Comparison of ENCODE assay signal across 15 cellular contexts in genomic region chr10:59991117-59991516, GRCh38.
A peak's percentile ranks its signal among the peaks of the same experiment; 100 is the strongest.
DNase-seq lines count a peak whose midpoint lies in the region; ATAC-seq, FAIRE-seq and TF ChIP-seq lines count a peak whose summit lies in the region.
"Had no signal": no experiment of that assay in that cellular context is flagged by ENCODE, and none has a peak within 500 bp of the region (broad histone marks: within the 10 kb centered on the region; RNA-seq: fewer than 3 reads in every experiment).

No MANE protein-coding gene starts in this region.

- FAIRE-seq in pancreas (lab: Jason Lieb, UNC): no peak

- no peak overlapping the region for H3K4me3 Mint-ChIP-seq in H9
- peak overlapping the region; percentile 59 for H3K4me3 Mint-ChIP-seq in MCF 10A (ENCODE audit: unreplicated experiment)
- H3K4me3 Mint-ChIP-seq in stimulated activated naive B cell treated with anti-CD40 and anti-IgM and Interleukin-4, amounts not matched to agents 10 μg/mL and 1 μg/mL and 100 μg/mL, for 72 hours: peak overlapping the region in 1 of 2 donors; percentile 70
- H3K4me3 Mint-ChIP-seq: endodermal cell; natural killer cell treated with Interleukin-12 subunit alpha and Interleukin-12 subunit beta and Interleukin-15 and Interleukin-18, amount 100 ng/mL, for 72 hours had no signal

- H3K36me3 ChIP-seq in pancreas: no peaks in the 10 kb centered on the region

- no peaks in the 10 kb centered on the region for H3K23me2 ChIP-seq in H9 (ENCODE audit: insufficient read length, low read depth, low read length, poor library complexity, severe bottlenecking)

- H3K23ac ChIP-seq in H9 (ENCODE audit: insufficient read length, low read depth, low read length): no peak overlapping the region

- no TSS peak for BruUV-seq in MCF 10A (replicated peaks; lab: Mats Ljungman, UMichigan)

- H3K27me3 ChIP-seq in H9 (ENCODE audit: insufficient read depth, low read length): no peaks in the 10 kb centered on the region
- no peaks in the 10 kb centered on the region for H3K27me3 ChIP-seq in pancreas

- no peak overlapping the region for H3K4me3 ChIP-seq in pancreas

- H2AFZ ChIP-seq in H9 (ENCODE audit: low read length): no peak overlapping the region

- H3K4me1 Mint-ChIP-seq in H9: peaks cover 12 to 17% of the 10 kb centered on the region in 2 experiments
- H3K4me1 Mint-ChIP-seq in MCF 10A (ENCODE audit: insufficient read depth, unreplicated experiment): peaks cover 16% of the 10 kb centered on the region
- H3K4me1 Mint-ChIP-seq in stimulated activated naive B cell treated with anti-CD40 and anti-IgM and Interleukin-4, amounts not matched to agents 10 μg/mL and 1 μg/mL and 100 μg/mL, for 72 hours: peaks cover 4 to 10% of the 10 kb centered on the region in 2 donors

- no peak overlapping the region for H2BK12ac ChIP-seq in H9 (ENCODE audit: insufficient read length, low read depth, low read length)

- H3K27ac ChIP-seq in H9 (ENCODE audit: insufficient read length, low read depth, low read length) (no peak overlapping the region), pancreas (peak overlapping the region in 2 of 4 donors; percentile 70 to 73)
- H3K27ac ChIP-seq: HL-60 had no signal

- CTCF ChIA-PET in MCF 10A (lab: Yijun Ruan, JAX): interaction anchor here (0.6 to 2.8 kb wide), 7 partner anchors 22 to 1855 kb away, joined by 3 to 15 read pairs (median 4); no protein-coding TSS in a partner anchor

- no peak overlapping the region for H3K4ac ChIP-seq in H9 (ENCODE audit: low read depth, low read length)

- no peak overlapping the region for H4K5ac ChIP-seq in H9 (ENCODE audit: insufficient read length, low read depth, low read length)

- H3K27ac Mint-ChIP-seq in H9 (peak overlapping the region in 2 of 3 experiments; percentile 2 to 88; a peak in 3 of 7 replicates), MCF 10A (ENCODE audit: low read depth, unreplicated experiment) (peak overlapping the region; percentile 94)
- no peak overlapping the region for H3K27ac Mint-ChIP-seq in stimulated activated naive B cell treated with anti-CD40 and anti-IgM and Interleukin-4, amounts not matched to agents 10 μg/mL and 1 μg/mL and 100 μg/mL, for 72 hours
- H3K27ac Mint-ChIP-seq: endodermal cell; natural killer cell treated with Interleukin-12 subunit alpha and Interleukin-12 subunit beta and Interleukin-15 and Interleukin-18, amount 100 ng/mL, for 72 hours had no signal

- POLR2A ChIA-PET in MCF 10A (lab: Yijun Ruan, JAX): interaction anchor here (0.6 to 5.0 kb wide), 9 partner anchors 10 to 154 kb away, joined by 3 to 30 read pairs (median 4); partner anchors contain the start of gene CCDC6

- peaks cover 6 to 22% of the 10 kb centered on the region in 2 experiments; a peak in 4 of 5 replicates for H3K9me3 Mint-ChIP-seq in H9
- H3K9me3 Mint-ChIP-seq in MCF 10A (ENCODE audit: unreplicated experiment): no peaks in the 10 kb centered on the region
- peaks cover 0 to 3% of the 10 kb centered on the region in 2 donors for H3K9me3 Mint-ChIP-seq in stimulated activated naive B cell treated with anti-CD40 and anti-IgM and Interleukin-4, amounts not matched to agents 10 μg/mL and 1 μg/mL and 100 μg/mL, for 72 hours
- H3K9me3 Mint-ChIP-seq: endodermal cell; natural killer cell treated with Interleukin-12 subunit alpha and Interleukin-12 subunit beta and Interleukin-15 and Interleukin-18, amount 100 ng/mL, for 72 hours had no signal

- intact Hi-C loops in MCF 10A (cut with micrococcal nuclease) (no loop called here), pancreas (cut with DNase I) (no loop called here)

- H3K9ac ChIP-seq in H9 (ENCODE audit: extremely low read depth, insufficient read length, low read length): no peak overlapping the region

- no peak for DNase-seq in H9
- DNase-seq in NCI-H345 (lab: John Stamatoyannopoulos, UW): peak; percentile 54
- DNase-seq in MCF 10A (ENCODE audit: unreplicated experiment): no peak
- no peak for DNase-seq in pancreas
- DNase-seq in GM20000 (ENCODE audit: low spot score): no peak
- DNase-seq in activated naive CD4-positive, alpha-beta T cell treated with anti-CD3 and anti-CD28 coated beads, Interleukin-2, amount 50 U/mL, for 16 hours: no peak
- no peak for DNase-seq in stimulated activated naive B cell treated with anti-CD40 and anti-IgM and Interleukin-4, amounts not matched to agents 10 μg/mL and 1 μg/mL and 100 μg/mL, for 72 hours
- DNase-seq: activated CD4-positive, alpha-beta T cell treated with anti-CD3 and anti-CD28 coated beads, Interleukin-2, amount 50 U/mL, for 4 hours; activated gamma-delta T cell treated with Interleukin-2 at 50 U/mL for 16 hours; endodermal cell; GF-D8; stimulated activated naive CD4-positive, alpha-beta T cell treated with Interleukin-2 at 50 U/mL for 16 hours had no signal

- no peaks in the 10 kb centered on the region for H3K79me1 ChIP-seq in H9 (ENCODE audit: insufficient read depth, low read depth, low read length, poor library complexity, severe bottlenecking)

- H3K36me3 Mint-ChIP-seq in H9 (ENCODE audit: insufficient read depth in 1 of 3, low read depth in 3 of 3): peaks cover 0 to 25% (median 6%) of the 10 kb centered on the region in 3 experiments; a peak in 3 of 7 replicates
- H3K36me3 Mint-ChIP-seq in MCF 10A (ENCODE audit: insufficient read depth, unreplicated experiment): no peaks in the 10 kb centered on the region
- H3K36me3 Mint-ChIP-seq in stimulated activated naive B cell treated with anti-CD40 and anti-IgM and Interleukin-4, amounts not matched to agents 10 μg/mL and 1 μg/mL and 100 μg/mL, for 72 hours: no peaks in the 10 kb centered on the region
- H3K36me3 Mint-ChIP-seq: natural killer cell treated with Interleukin-12 subunit alpha and Interleukin-12 subunit beta and Interleukin-15 and Interleukin-18, amount 100 ng/mL, for 72 hours had no signal

- no peak overlapping the region for H2BK120ac ChIP-seq in H9 (ENCODE audit: low read depth, low read length, poor library complexity, severe bottlenecking)

- H3K56ac ChIP-seq in H9 (ENCODE audit: insufficient read length, low read depth, low read length): no peak overlapping the region

- H3K27me3 Mint-ChIP-seq in H9 (ENCODE audit: low read depth) (no peaks in the 10 kb centered on the region), MCF 10A (ENCODE audit: insufficient read depth, unreplicated experiment) (no peaks in the 10 kb centered on the region)
- peaks cover 0 to 7% of the 10 kb centered on the region in 2 donors for H3K27me3 Mint-ChIP-seq in stimulated activated naive B cell treated with anti-CD40 and anti-IgM and Interleukin-4, amounts not matched to agents 10 μg/mL and 1 μg/mL and 100 μg/mL, for 72 hours

- ATAC-seq in pancreas (peak in 3 of 4 donors; percentile 53 to 56 (median 56)), HG03108 (IDR thresholded peaks at IDR 0.05; ENCODE audit: unreplicated experiment) (no peak)
- ATAC-seq in stimulated activated naive B cell treated with anti-CD40 and anti-IgM and Interleukin-4, amounts not matched to agents 10 μg/mL and 1 μg/mL and 100 μg/mL, for 72 hours (replicated peaks): no peak
- ATAC-seq: natural killer cell treated with Interleukin-12 subunit alpha and Interleukin-12 subunit beta and Interleukin-15 and Interleukin-18, amount 100 ng/mL, for 72 hours had no signal

- no peak overlapping the region for H4K91ac ChIP-seq in H9 (ENCODE audit: insufficient read length, low read depth, low read length)

- H2BK5ac ChIP-seq in H9 (ENCODE audit: insufficient read length, low read length): no peak overlapping the region

- H2AK5ac ChIP-seq in H9 (ENCODE audit: insufficient read length, low read length): no peak overlapping the region

- no peak for TF ChIP-seq CTCF in H9 (conservative IDR thresholded peaks at IDR 0.05)
- TF ChIP-seq CTCF in MCF 10A (IDR thresholded peaks at IDR 0.05; ENCODE audit: unreplicated experiment): no peak
- TF ChIP-seq CTCF in pancreas (IDR thresholded peaks at IDR 0.05): no peak
- no peak for TF ChIP-seq CTCF in GM20000 (IDR thresholded peaks at IDR 0.05; ENCODE audit: extremely low read depth, missing control alignments)

- no peak overlapping the region for H2BK15ac ChIP-seq in H9 (ENCODE audit: low read depth, low read length)

- H3K9me3 ChIP-seq in H9 (ENCODE audit: control insufficient read depth, low read depth, low read length) (no peaks in the 10 kb centered on the region), pancreas (no peaks in the 10 kb centered on the region)

- no peaks in the 10 kb centered on the region for H4K20me1 ChIP-seq in H9 (ENCODE audit: control insufficient read depth, insufficient read depth, insufficient read length)

- H3K14ac ChIP-seq in H9 (ENCODE audit: insufficient read depth, low read length): no peak overlapping the region

- H3K18ac ChIP-seq in H9 (ENCODE audit: insufficient read length, low read depth, low read length): no peak overlapping the region

- no peak overlapping the region for H2BK20ac ChIP-seq in H9 (ENCODE audit: low read depth, low read length, poor library complexity, severe bottlenecking)

- no peaks in the 10 kb centered on the region for H3K79me2 ChIP-seq in H9 (ENCODE audit: insufficient read depth, low read length)

- peak overlapping the region; percentile 3 for H3K4me2 ChIP-seq in H9 (ENCODE audit: insufficient read depth, insufficient read length, low read length)

- peaks cover 5% of the 10 kb centered on the region; the same call in 1 of the 2 replicates for H3K4me1 ChIP-seq in H9 (ENCODE audit: insufficient read depth, low read length)
- H3K4me1 ChIP-seq in pancreas: no peaks in the 10 kb centered on the region

- H3T11ph ChIP-seq in H9 (ENCODE audit: low read length): no peak overlapping the region

- no peak overlapping the region for H4K8ac ChIP-seq in H9 (replicated peaks; ENCODE audit: insufficient read length, low read depth, low read length)

Comparison
In these comparisons a context has a peak if more than half of its experiments do, and no peak if none do; other contexts are left out.
1. ATAC-seq: peak in pancreas (3 of 4); none in HG03108 (single experiment) and stimulated activated naive B cell treated with anti-CD40 and anti-IgM and Interleukin-4, amounts not matched to agents 10 μg/mL and 1 μg/mL and 100 μg/mL, for 72 hours (0 of 2).